Comparison of ENCODE assay signal across 10 cellular contexts in the genomic region with DNA sequence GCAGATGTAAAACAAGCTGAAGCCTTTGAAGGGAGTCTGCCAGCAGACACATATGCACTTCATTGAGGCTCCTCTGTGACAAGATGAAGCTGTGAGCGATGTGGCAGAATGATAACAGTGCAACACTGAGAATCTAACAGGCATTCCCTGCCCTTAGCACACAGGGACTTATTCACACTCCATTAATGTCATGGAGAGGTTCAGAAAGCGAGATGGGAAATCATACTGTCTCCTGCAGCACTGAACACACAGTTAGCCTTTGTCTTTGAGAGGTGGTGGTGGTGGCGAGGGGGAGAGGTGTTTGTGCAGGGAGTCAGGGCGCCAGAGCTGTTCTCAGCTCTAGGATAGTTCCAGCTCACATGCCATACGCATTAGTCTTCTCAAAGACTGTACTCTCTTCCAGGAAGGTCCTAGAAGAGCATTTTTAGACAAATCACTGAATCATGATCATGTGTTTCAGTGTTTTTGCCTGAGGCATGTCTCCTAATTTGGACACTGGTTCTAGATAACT.
DNase-seq lines count a peak whose midpoint lies in the region; ATAC-seq, FAIRE-seq and TF ChIP-seq lines count a peak whose summit lies in the region.
"Had no signal": no experiment of that assay in that cellular context is flagged by ENCODE, and none has a peak within 500 bp of the region (broad histone marks: within the 10 kb centered on the region; RNA-seq: fewer than 3 reads in every experiment).

No MANE protein-coding gene starts in this region.

- H3K27ac Mint-ChIP-seq in stimulated activated effector memory CD8-positive, alpha-beta T cell treated with anti-CD3 and anti-CD28 coated beads, Interleukin-12 subunit alpha, Interleukin-12 subunit beta, amount 100 ng/mL, for 72 hours, result peak overlapping the region; percentile 73

- FAIRE-seq in keratinocyte (lab: Jason Lieb, UNC) (peak; percentile 99), GM12891 (lab: Jason Lieb, UNC) (no peak)
- FAIRE-seq: H54 had no signal

- DNase-seq in HCEC 1CT (peak; percentile 96), astrocyte of the spinal cord (ENCODE audit: low read depth, low spot score) (peak; percentile 83), keratinocyte (ENCODE audit: low read depth, low spot score) (peak; percentile 89), GM12891 (ENCODE audit: insufficient read length, low spot score) (no peak), amygdala (lab: John Stamatoyannopoulos, UW) (no peak), HT-29 (ENCODE audit: low spot score) (no peak), iPS-NIHi7 (ENCODE audit: extremely low spot score) (no peak)
- DNase-seq in stimulated activated effector memory CD8-positive, alpha-beta T cell treated with anti-CD3 and anti-CD28 coated beads, Interleukin-12 subunit alpha, Interleukin-12 subunit beta, amount 100 ng/mL, for 72 hours (ENCODE audit: low spot score in 2 of 2), result no peak
- DNase-seq: OCI-M1 had no signal

- H3K4me1 ChIP-seq in keratinocyte (ENCODE audit: control insufficient read depth, extremely low read depth, insufficient read depth, low read length), result peaks cover 46% of the 10 kb centered on the region

- H3K4me1 Mint-ChIP-seq in stimulated activated effector memory CD8-positive, alpha-beta T cell treated with anti-CD3 and anti-CD28 coated beads, Interleukin-12 subunit alpha, Interleukin-12 subunit beta, amount 100 ng/mL, for 72 hours, result peaks cover 83% of the 10 kb centered on the region

- TF ChIP-seq CTCF in astrocyte of the spinal cord (IDR thresholded peaks at IDR 0.05; ENCODE audit: low read depth, low read length) (no peak), keratinocyte (optimal IDR thresholded peaks at IDR 0.05 in 1 of 3, IDR thresholded peaks at IDR 0.05 in 1 of 3, conservative IDR thresholded peaks at IDR 0.05 in 1 of 3; ENCODE audit: extremely low read depth in 1 of 3, insufficient read depth in 2 of 3, low read length in 3 of 3) (no peak)

- H3K27ac ChIP-seq in keratinocyte (ENCODE audit: control insufficient read depth, insufficient read depth, low read length), result peak overlapping the region; percentile 78

- no peak overlapping the region for H2AFZ ChIP-seq in keratinocyte (ENCODE audit: control insufficient read depth, low read length)

- dilution Hi-C loops in keratinocyte (cut with MboI; ENCODE audit: extremely low pct_ligation_motif_present, low sequenced_read_pairs), result no loop called here

- TF ChIP-seq POLR2A in GM12891 (IDR thresholded peaks at IDR 0.05; ENCODE audit: low read depth, low read length), result no peak

- in situ Hi-C loops in astrocyte of the spinal cord (cut with HindIII; ENCODE audit: low sequenced_read_pairs), result no loop called here

- no peaks in the 10 kb centered on the region for H3K27me3 ChIP-seq in keratinocyte (ENCODE audit: control insufficient read depth, extremely low read depth, insufficient read depth, low read length)

- no peak overlapping the region for H3K4me3 Mint-ChIP-seq in stimulated activated effector memory CD8-positive, alpha-beta T cell treated with anti-CD3 and anti-CD28 coated beads, Interleukin-12 subunit alpha, Interleukin-12 subunit beta, amount 100 ng/mL, for 72 hours

- no peak for ATAC-seq in stimulated activated effector memory CD8-positive, alpha-beta T cell treated with anti-CD3 and anti-CD28 coated beads, Interleukin-12 subunit alpha, Interleukin-12 subunit beta, amount 100 ng/mL, for 72 hours

- peak overlapping the region; percentile 47 for H3K9ac ChIP-seq in keratinocyte (ENCODE audit: control insufficient read depth, extremely low read depth, insufficient read depth, low read length)

- H3K4me3 ChIP-seq in astrocyte of the spinal cord (ENCODE audit: low read depth, low read length) (no peak overlapping the region), keratinocyte (ENCODE audit: control insufficient read depth in 2 of 3, extremely low read depth in 1 of 3, insufficient read depth in 2 of 3, low read depth in 1 of 3, low read length in 3 of 3) (no peak overlapping the region)

- peaks cover 16% of the 10 kb centered on the region for H3K79me2 ChIP-seq in keratinocyte (ENCODE audit: control insufficient read depth, insufficient read depth, low read length)

- H3K36me3 Mint-ChIP-seq in stimulated activated effector memory CD8-positive, alpha-beta T cell treated with anti-CD3 and anti-CD28 coated beads, Interleukin-12 subunit alpha, Interleukin-12 subunit beta, amount 100 ng/mL, for 72 hours, result peaks cover 69% of the 10 kb centered on the region

- H3K9me3 ChIP-seq in keratinocyte (ENCODE audit: control insufficient read depth, low read depth, low read length), result no peaks in the 10 kb centered on the region

- peaks cover 12 to 23% of the 10 kb centered on the region in 2 experiments for H3K36me3 ChIP-seq in keratinocyte (ENCODE audit: control insufficient read depth in 2 of 2, extremely low read depth in 1 of 2, insufficient read depth in 2 of 2, low read length in 2 of 2)

- H3K9me1 ChIP-seq in keratinocyte (ENCODE audit: control insufficient read depth, extremely low read depth, insufficient read depth, low read length), result peaks cover 3% of the 10 kb centered on the region

- H4K20me1 ChIP-seq in keratinocyte (ENCODE audit: control insufficient read depth, extremely low read depth, insufficient read depth, low read length), result no peaks in the 10 kb centered on the region

- peak overlapping the region; percentile 54 for H3K4me2 ChIP-seq in keratinocyte (ENCODE audit: control insufficient read depth, extremely low read depth, insufficient read depth, low read depth, low read length)

- peaks cover 2% of the 10 kb centered on the region for H3K9me3 Mint-ChIP-seq in stimulated activated effector memory CD8-positive, alpha-beta T cell treated with anti-CD3 and anti-CD28 coated beads, Interleukin-12 subunit alpha, Interleukin-12 subunit beta, amount 100 ng/mL, for 72 hours

TF ChIP-seq in GM12891, 5 proteins besides CTCF, POLR2A, EP300 and RAD21:
- no peak for TF ChIP-seq SPI1 (IDR thresholded peaks at IDR 0.05; ENCODE audit: low read depth, low read length)
- TF ChIP-seq TAF1 (IDR thresholded peaks at IDR 0.05; ENCODE audit: low read depth, low read length), result no peak
- no peak for TF ChIP-seq POU2F2 (IDR thresholded peaks at IDR 0.05; ENCODE audit: low read depth, low read length)
- no peak for TF ChIP-seq PAX5 (IDR thresholded peaks at IDR 0.05; ENCODE audit: insufficient read depth, low read length, severe bottlenecking)

Comparison
In these comparisons a context has a peak if more than half of its experiments do, and no peak if none do; other contexts are left out.
1. DNase-seq: peak in HCEC 1CT (single experiment), astrocyte of the spinal cord (single experiment) and keratinocyte (single experiment); none in stimulated activated effector memory CD8-positive, alpha-beta T cell treated with anti-CD3 and anti-CD28 coated beads, Interleukin-12 subunit alpha, Interleukin-12 subunit beta, amount 100 ng/mL, for 72 hours (0 of 2), GM12891 (single experiment), amygdala (0 of 56), HT-29 (single experiment) and iPS-NIHi7 (single experiment).